ENCODE assay signal across 3 cellular contexts in the genomic region with DNA sequence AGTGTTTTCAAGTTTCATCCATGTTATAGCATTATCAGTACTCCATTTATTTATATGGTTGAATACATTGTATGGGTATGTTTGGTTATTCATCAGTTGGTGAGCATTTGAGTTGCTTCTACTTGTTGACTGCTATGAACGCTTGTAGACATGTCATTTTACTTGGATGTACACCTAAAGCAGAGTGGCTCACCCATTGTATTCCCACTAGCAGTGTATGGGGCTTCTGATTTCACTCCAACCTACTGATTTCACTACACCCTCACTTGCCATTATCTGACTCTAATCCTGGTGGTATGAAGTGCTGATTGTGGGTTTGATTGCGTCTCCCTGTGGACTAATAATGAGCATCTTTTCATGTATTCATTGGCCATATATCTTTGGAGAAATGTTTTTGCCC.
TF ChIP-seq lines count a peak whose summit lies in the region.

No MANE protein-coding gene starts in this region.

TF ChIP-seq in A549, 52 proteins besides CTCF, POLR2A, EP300 and RAD21:
- TF ChIP-seq, protein P1, sequence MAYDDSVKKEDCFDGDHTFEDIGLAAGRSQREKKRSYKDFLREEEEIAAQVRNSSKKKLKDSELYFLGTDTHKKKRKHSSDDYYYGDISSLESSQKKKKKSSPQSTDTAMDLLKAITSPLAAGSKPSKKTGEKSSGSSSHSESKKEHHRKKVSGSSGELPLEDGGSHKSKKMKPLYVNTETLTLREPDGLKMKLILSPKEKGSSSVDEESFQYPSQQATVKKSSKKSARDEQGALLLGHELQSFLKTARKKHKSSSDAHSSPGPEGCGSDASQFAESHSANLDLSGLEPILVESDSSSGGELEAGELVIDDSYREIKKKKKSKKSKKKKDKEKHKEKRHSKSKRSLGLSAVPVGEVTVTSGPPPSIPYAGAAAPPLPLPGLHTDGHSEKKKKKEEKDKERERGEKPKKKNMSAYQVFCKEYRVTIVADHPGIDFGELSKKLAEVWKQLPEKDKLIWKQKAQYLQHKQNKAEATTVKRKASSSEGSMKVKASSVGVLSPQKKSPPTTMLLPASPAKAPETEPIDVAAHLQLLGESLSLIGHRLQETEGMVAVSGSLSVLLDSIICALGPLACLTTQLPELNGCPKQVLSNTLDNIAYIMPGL (CRISPR knock-in tag; IDR thresholded peaks at IDR 0.05; ENCODE audit: borderline replicate concordance): no peak
- TF ChIP-seq, protein P2, sequence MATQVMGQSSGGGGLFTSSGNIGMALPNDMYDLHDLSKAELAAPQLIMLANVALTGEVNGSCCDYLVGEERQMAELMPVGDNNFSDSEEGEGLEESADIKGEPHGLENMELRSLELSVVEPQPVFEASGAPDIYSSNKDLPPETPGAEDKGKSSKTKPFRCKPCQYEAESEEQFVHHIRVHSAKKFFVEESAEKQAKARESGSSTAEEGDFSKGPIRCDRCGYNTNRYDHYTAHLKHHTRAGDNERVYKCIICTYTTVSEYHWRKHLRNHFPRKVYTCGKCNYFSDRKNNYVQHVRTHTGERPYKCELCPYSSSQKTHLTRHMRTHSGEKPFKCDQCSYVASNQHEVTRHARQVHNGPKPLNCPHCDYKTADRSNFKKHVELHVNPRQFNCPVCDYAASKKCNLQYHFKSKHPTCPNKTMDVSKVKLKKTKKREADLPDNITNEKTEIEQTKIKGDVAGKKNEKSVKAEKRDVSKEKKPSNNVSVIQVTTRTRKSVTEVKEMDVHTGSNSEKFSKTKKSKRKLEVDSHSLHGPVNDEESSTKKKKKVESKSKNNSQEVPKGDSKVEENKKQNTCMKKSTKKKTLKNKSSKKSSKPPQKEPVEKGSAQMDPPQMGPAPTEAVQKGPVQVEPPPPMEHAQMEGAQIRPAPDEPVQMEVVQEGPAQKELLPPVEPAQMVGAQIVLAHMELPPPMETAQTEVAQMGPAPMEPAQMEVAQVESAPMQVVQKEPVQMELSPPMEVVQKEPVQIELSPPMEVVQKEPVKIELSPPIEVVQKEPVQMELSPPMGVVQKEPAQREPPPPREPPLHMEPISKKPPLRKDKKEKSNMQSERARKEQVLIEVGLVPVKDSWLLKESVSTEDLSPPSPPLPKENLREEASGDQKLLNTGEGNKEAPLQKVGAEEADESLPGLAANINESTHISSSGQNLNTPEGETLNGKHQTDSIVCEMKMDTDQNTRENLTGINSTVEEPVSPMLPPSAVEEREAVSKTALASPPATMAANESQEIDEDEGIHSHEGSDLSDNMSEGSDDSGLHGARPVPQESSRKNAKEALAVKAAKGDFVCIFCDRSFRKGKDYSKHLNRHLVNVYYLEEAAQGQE (IDR thresholded peaks at IDR 0.05): no peak
- TF ChIP-seq ZSCAN20 (CRISPR knock-in tag; IDR thresholded peaks at IDR 0.05) (no peak), POLR2AphosphoS2 (conservative IDR thresholded peaks at IDR 0.05; ENCODE audit: low read length) (0 out of 2 replicates have a peak, but pooled peaks have one; percentile 42)

TF ChIP-seq in PFSK-1, 5 proteins besides CTCF, POLR2A, EP300 and RAD21:
- TF ChIP-seq TAF1 (IDR thresholded peaks at IDR 0.05; ENCODE audit: borderline replicate concordance, insufficient read depth, low read length): no peak
- peak; percentile 36; the same call in 1 of the 2 replicates for TF ChIP-seq POLR2AphosphoS5 (IDR thresholded peaks at IDR 0.05; ENCODE audit: low read depth, low read length)
TF ChIP-seq in PFSK-1: peak in this region for 1.

TF ChIP-seq in H1, 55 proteins besides CTCF, POLR2A, EP300 and RAD21:
- TF ChIP-seq SUZ12 (IDR thresholded peaks at IDR 0.05; ENCODE audit: low read length) (no peak), POLR2AphosphoS5 (IDR thresholded peaks at IDR 0.05; ENCODE audit: low read depth, low read length) (peak; percentile 61), FOSL1 (IDR thresholded peaks at IDR 0.05; ENCODE audit: insufficient read depth, low read depth, low read length) (no peak), GABPA (IDR thresholded peaks at IDR 0.05; ENCODE audit: borderline replicate concordance, insufficient read depth, low read length) (no peak), SP2 (IDR thresholded peaks at IDR 0.05; ENCODE audit: low read length) (no peak), SP1 (IDR thresholded peaks at IDR 0.05; ENCODE audit: low read depth, low read length) (no peak), KDM1A (IDR thresholded peaks at IDR 0.05; ENCODE audit: borderline replicate concordance, low read length) (no peak)
